In genomic region chr6:90715093-90715655, GRCh38 we compare ENCODE assay signal across 27 cellular contexts.
DNase-seq lines count a peak whose midpoint lies in the region; ATAC-seq, FAIRE-seq and TF ChIP-seq lines count a peak whose summit lies in the region.
"Had no signal": no experiment of that assay in that cellular context is flagged by ENCODE, and none has a peak within 500 bp of the region (broad histone marks: within the 10 kb centered on the region; RNA-seq: fewer than 3 reads in every experiment).

No MANE protein-coding gene starts in this region.

- H2AFZ ChIP-seq in K562 (ENCODE audit: low read depth, low read length) (no peak overlapping the region), hepatocyte (no peak overlapping the region), smooth muscle cell (ENCODE audit: low read depth) (no peak overlapping the region)

- H3K9ac ChIP-seq in K562 (ENCODE audit: insufficient read depth in 1 of 2, low read depth in 2 of 2, low read length in 2 of 2) (no peak overlapping the region), smooth muscle cell (ENCODE audit: low read depth) (peak overlapping the region; percentile 15)

- H3K9me1 ChIP-seq in K562 (ENCODE audit: control insufficient read depth, insufficient read depth, low read length) = no peaks in the 10 kb centered on the region

- TF ChIP-seq CTCF in K562 (IDR thresholded peaks at IDR 0.05 in 2 of 3, conservative IDR thresholded peaks at IDR 0.05 in 1 of 3; ENCODE audit: insufficient read depth in 2 of 3, low read depth in 1 of 3, low read length in 3 of 3) (no peak), hepatocyte (IDR thresholded peaks at IDR 0.05; ENCODE audit: poor library complexity) (no peak), smooth muscle cell (IDR thresholded peaks at IDR 0.05; ENCODE audit: borderline replicate concordance, insufficient read depth, poor library complexity, severe bottlenecking) (no peak)

- H4K20me1 ChIP-seq in K562 (replicated peaks; ENCODE audit: control insufficient read depth, insufficient read depth, low read length) (no peaks in the 10 kb centered on the region), hepatocyte (ENCODE audit: insufficient read depth, poor library complexity, severe bottlenecking) (no peaks in the 10 kb centered on the region), smooth muscle cell (ENCODE audit: low read depth) (no peaks in the 10 kb centered on the region)

- no peak for ATAC-seq in K562
- ATAC-seq in HG02678 (IDR thresholded peaks at IDR 0.05; ENCODE audit: unreplicated experiment) = no peak
- no peak for ATAC-seq in GM21381 (IDR thresholded peaks at IDR 0.05; ENCODE audit: unreplicated experiment)
- ATAC-seq: activated CD8-positive, alpha-beta T cell treated with anti-CD3 and anti-CD28 coated beads for 36 hours; body of pancreas had no signal

- intact Hi-C loops in K562 (cut with micrococcal nuclease) = no loop called here

- no peak for TF ChIP-seq EP300 in K562 (IDR thresholded peaks at IDR 0.05; ENCODE audit: low read length)

- no peak for TF ChIP-seq RAD21 in K562 (CRISPR knock-in tag; conservative IDR thresholded peaks at IDR 0.05 in 1 of 2, IDR thresholded peaks at IDR 0.05 in 1 of 2)

- H3F3A ChIP-seq in smooth muscle cell (ENCODE audit: low read depth) = no peaks in the 10 kb centered on the region

- WGBS in K562 (ENCODE audit: insufficient coverage, low coverage, missing lambda C conversion rate) = 13% methylated on average over 13 of the region's 13 CpGs
- WGBS in hepatocyte (ENCODE audit: low lambda C conversion rate, missing lambda C conversion rate) = 69% methylated on average over 13 of the region's 13 CpGs
- 39% methylated on average over 13 of the region's 13 CpGs for WGBS in smooth muscle cell (ENCODE audit: low lambda C conversion rate)

- H3K27ac ChIP-seq in K562 (ENCODE audit: extremely low read depth, low read depth, low read length) (no peak overlapping the region), hepatocyte (no peak overlapping the region), smooth muscle cell (ENCODE audit: low read depth) (peak overlapping the region; percentile 83)
- H3K27ac ChIP-seq: 22Rv1, body of pancreas, neutrophil, transverse colon had no signal

- no peaks in the 10 kb centered on the region for H3K9me2 ChIP-seq in hepatocyte (replicated peaks; ENCODE audit: insufficient read depth)

- TF ChIP-seq POLR2A in K562 (conservative IDR thresholded peaks at IDR 0.05) = no peak

- H3K9me3 ChIP-seq in K562 (replicated peaks; ENCODE audit: control insufficient read depth, insufficient read depth, low read depth, low read length) (no peaks in the 10 kb centered on the region), hepatocyte (ENCODE audit: low read depth) (no peaks in the 10 kb centered on the region), smooth muscle cell (replicated peaks; ENCODE audit: low read depth) (no peaks in the 10 kb centered on the region)
- H3K9me3 ChIP-seq: body of pancreas, neutrophil, transverse colon had no signal

- no peaks in the 10 kb centered on the region; a peak in 2 of 5 replicates for H3K27me3 ChIP-seq in K562 (ENCODE audit: control insufficient read depth in 2 of 2, insufficient read depth in 2 of 2, low read length in 2 of 2)
- no peaks in the 10 kb centered on the region for H3K27me3 ChIP-seq in hepatocyte
- H3K27me3 ChIP-seq in smooth muscle cell (ENCODE audit: low read depth) = no peaks in the 10 kb centered on the region
- H3K27me3 ChIP-seq: body of pancreas, neutrophil, transverse colon had no signal

- FAIRE-seq in K562 (lab: Jason Lieb, UNC) = no peak
- FAIRE-seq: colon had no signal

- no peak overlapping the region for H3K4me2 ChIP-seq in K562 (ENCODE audit: insufficient read depth, low read length)
- no peak overlapping the region for H3K4me2 ChIP-seq in hepatocyte
- peak overlapping the region; percentile 62 for H3K4me2 ChIP-seq in smooth muscle cell

- DNase-seq in NCI-H2227 (lab: John Stamatoyannopoulos, UW; ENCODE audit: unreplicated experiment) (peak; percentile 5), NCI-H2227 treated with DMSO at 0.1 percent for 48 hours (lab: John Stamatoyannopoulos, UW) (no peak), K562 (ENCODE audit: extremely low read depth in 1 of 4, low spot score in 3 of 4) (no peak), hepatocyte (ENCODE audit: low spot score) (peak; percentile 21), smooth muscle cell (lab: John Stamatoyannopoulos, UW; ENCODE audit: unreplicated experiment) (no peak)
- DNase-seq in activated CD4-positive, alpha-beta T cell treated with anti-CD3 and anti-CD28 coated beads, Interleukin-2, amount 50 U/mL, for 48 hours = no peak
- DNase-seq: activated CD4-positive, CD25-positive, alpha-beta regulatory T cell treated with anti-CD3 and anti-CD28 coated beads, Interleukin-2, amount 50 U/mL, for 72 hours; activated CD8-positive, alpha-beta T cell treated with anti-CD3 and anti-CD28 coated beads for 36 hours; activated effector memory CD4-positive, alpha-beta T cell treated with Interleukin-2 at 50 U/mL for 16 hours; body of pancreas; CD8-positive, alpha-beta memory T cell; DMS153; effector CD8-positive, alpha-beta T cell; GDM1; H7; NCI-H2029 treated with DMSO at 0.1 percent for 48 hours; OCI-M1; Right ventricle myocardium superior; stimulated activated CD4-positive, alpha-beta T cell treated with anti-CD3 and anti-CD28 coated beads, Interleukin-1b, Interleukin-23, amount 100 ng/mL, for 48 hours; T-helper 1 cell; transverse colon had no signal

- CTCF ChIA-PET in K562 (lab: Yijun Ruan, JAX; ENCODE audit: low intra/inter-chr PET ratio) = no interaction called here

- H3K4me3 ChIP-seq in K562 (no peak overlapping the region), hepatocyte (no peak overlapping the region), smooth muscle cell (no peak overlapping the region)
- H3K4me3 ChIP-seq: body of pancreas, skin epidermis, transverse colon had no signal

- BruUV-seq in K562 (replicated peaks; lab: Mats Ljungman, UMichigan) = no TSS peak

- H3K4me1 ChIP-seq in K562 (replicated peaks in 1 of 2; ENCODE audit: control insufficient read depth in 2 of 2, insufficient read depth in 2 of 2, low read length in 2 of 2) = no peaks in the 10 kb centered on the region
- H3K4me1 ChIP-seq in hepatocyte (ENCODE audit: insufficient read depth) = no peaks in the 10 kb centered on the region
- H3K4me1 ChIP-seq in smooth muscle cell (ENCODE audit: low read depth) = no peaks in the 10 kb centered on the region
- H3K4me1 ChIP-seq: body of pancreas, transverse colon had no signal

- POLR2A ChIA-PET in K562 (lab: Yijun Ruan, JAX) = interaction anchor here (0.8 kb wide), 1 partner anchor 12 kb away, joined by 3 read pairs; no protein-coding TSS in a partner anchor

- no peaks in the 10 kb centered on the region for H3K36me3 ChIP-seq in K562 (ENCODE audit: control insufficient read depth, insufficient read depth, low read length)
- no peaks in the 10 kb centered on the region for H3K36me3 ChIP-seq in hepatocyte (replicated peaks; ENCODE audit: insufficient read depth, low read depth)
- no peaks in the 10 kb centered on the region for H3K36me3 ChIP-seq in smooth muscle cell (ENCODE audit: low read depth)
- H3K36me3 ChIP-seq: neutrophil, transverse colon had no signal

- H3K79me2 ChIP-seq in K562 (ENCODE audit: control insufficient read depth, insufficient read depth, low read length) (no peaks in the 10 kb centered on the region), hepatocyte (no peaks in the 10 kb centered on the region), smooth muscle cell (ENCODE audit: low read depth) (no peaks in the 10 kb centered on the region)

- in situ Hi-C loops in K562 (cut with MboI) = no loop called here

TF ChIP-seq in K562, 482 proteins besides CTCF, POLR2A, EP300 and RAD21:
- TF ChIP-seq CBFB (CRISPR knock-in tag; IDR thresholded peaks at IDR 0.05) (no peak), RUNX1 (IDR thresholded peaks at IDR 0.05; ENCODE audit: low read depth) (no peak), DEAF1 (CRISPR knock-in tag; IDR thresholded peaks at IDR 0.05) (no peak), NRF1 (conservative IDR thresholded peaks at IDR 0.05 in 1 of 2, IDR thresholded peaks at IDR 0.05 in 1 of 2) (peak; percentile 32 to 39; a peak in 2 of 4 replicates)
- TF ChIP-seq, protein P1, sequence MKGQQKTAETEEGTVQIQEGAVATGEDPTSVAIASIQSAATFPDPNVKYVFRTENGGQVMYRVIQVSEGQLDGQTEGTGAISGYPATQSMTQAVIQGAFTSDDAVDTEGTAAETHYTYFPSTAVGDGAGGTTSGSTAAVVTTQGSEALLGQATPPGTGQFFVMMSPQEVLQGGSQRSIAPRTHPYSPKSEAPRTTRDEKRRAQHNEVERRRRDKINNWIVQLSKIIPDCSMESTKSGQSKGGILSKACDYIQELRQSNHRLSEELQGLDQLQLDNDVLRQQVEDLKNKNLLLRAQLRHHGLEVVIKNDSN (CRISPR knock-in tag; IDR thresholded peaks at IDR 0.05) = no peak

Comparison
In these comparisons a context has a peak if more than half of its experiments do, and no peak if none do; other contexts are left out.
1. DNase-seq: peak in NCI-H2227 (single experiment) and hepatocyte (single experiment); none in NCI-H2227 treated with DMSO at 0.1 percent for 48 hours (single experiment), K562 (0 of 4), smooth muscle cell (single experiment) and activated CD4-positive, alpha-beta T cell treated with anti-CD3 and anti-CD28 coated beads, Interleukin-2, amount 50 U/mL, for 48 hours (0 of 2).